In genomic region chr5:127385936-127386335, GRCh38 we compare ENCODE assay signal across 12 cellular contexts.
DNase-seq lines count a peak whose midpoint lies in the region; ATAC-seq and TF ChIP-seq lines count a peak whose summit lies in the region.
"Had no signal": no experiment of that assay in that cellular context is flagged by ENCODE, and none has a peak within 500 bp of the region (broad histone marks: within the 10 kb centered on the region; RNA-seq: fewer than 3 reads in every experiment).

No MANE protein-coding gene starts in this region.

- no TSS peak for BruUV-seq in MCF 10A (replicated peaks; lab: Mats Ljungman, UMichigan)
- no TSS peak for BruUV-seq in mammary epithelial cell (replicated peaks; lab: Mats Ljungman, UMichigan)

- H3K27ac ChIP-seq in mammary epithelial cell (ENCODE audit: insufficient read depth, low read depth, low read length): no peak overlapping the region

- H3K9ac ChIP-seq in mammary epithelial cell (ENCODE audit: insufficient read depth, low read length): no peak overlapping the region

- intact Hi-C loops in MCF 10A (cut with micrococcal nuclease) (no loop called here), mammary epithelial cell (cut with micrococcal nuclease) (no loop called here)

- H3K4me1 Mint-ChIP-seq in MCF 10A (ENCODE audit: insufficient read depth, unreplicated experiment): peaks cover 10% of the 10 kb centered on the region
- H3K4me1 Mint-ChIP-seq in chondrocyte (ENCODE audit: low read depth): peaks cover 28% of the 10 kb centered on the region

- H3K4me3 ChIP-seq in mammary epithelial cell (replicated peaks in 1 of 3; ENCODE audit: insufficient read depth in 1 of 3, low read depth in 2 of 3, low read length in 3 of 3) (no peak overlapping the region), LNCaP clone FGC (ENCODE audit: low read depth, low read length) (no peak overlapping the region)

- no peak for DNase-seq in MCF 10A (ENCODE audit: unreplicated experiment)
- DNase-seq in mammary epithelial cell: no peak
- DNase-seq in LNCaP clone FGC (ENCODE audit: low read depth): peak; percentile 88
- no peak for DNase-seq in chondrocyte (ENCODE audit: low spot score)
- DNase-seq in SK-N-DZ (ENCODE audit: low spot score): no peak
- DNase-seq: BE2C; Caco-2; CD8-positive, alpha-beta T cell had no signal

- H3K27me3 ChIP-seq in mammary epithelial cell (ENCODE audit: insufficient read depth, low read length): peaks cover 5% of the 10 kb centered on the region
- H3K27me3 ChIP-seq: BE2C had no signal

- H3K9me3 ChIP-seq in mammary epithelial cell (replicated peaks; ENCODE audit: insufficient read depth, low read length): no peaks in the 10 kb centered on the region
- H3K9me3 ChIP-seq: BE2C, Caco-2 had no signal

- dilution Hi-C loops in mammary epithelial cell (cut with HindIII; ENCODE audit: low sequenced_read_pairs): no loop called here

- no peaks in the 10 kb centered on the region for H3K79me2 ChIP-seq in mammary epithelial cell (ENCODE audit: insufficient read depth, low read length)

- no peaks in the 10 kb centered on the region for H4K20me1 ChIP-seq in mammary epithelial cell (ENCODE audit: insufficient read depth, low read length)

- H3K9me3 Mint-ChIP-seq in MCF 10A (ENCODE audit: unreplicated experiment) (no peaks in the 10 kb centered on the region), chondrocyte (ENCODE audit: low read depth) (peaks cover 4% of the 10 kb centered on the region)
- H3K9me3 Mint-ChIP-seq: CD8-positive, alpha-beta T cell had no signal

- POLR2A ChIA-PET in MCF 10A (lab: Yijun Ruan, JAX): interaction anchor here (0.7 kb wide), 1 partner anchor 32 kb away, joined by 3 read pairs; no protein-coding TSS in a partner anchor

- H3K4me3 Mint-ChIP-seq in MCF 10A (ENCODE audit: unreplicated experiment): no peak overlapping the region
- H3K4me3 Mint-ChIP-seq in chondrocyte (ENCODE audit: unreplicated experiment): no peak overlapping the region
- H3K4me3 Mint-ChIP-seq: CD14-positive monocyte; CD8-positive, alpha-beta T cell had no signal

- 79% methylated on average over 1 of the region's 1 CpG for WGBS in mammary epithelial cell (ENCODE audit: low coverage, missing lambda C conversion rate)

- ATAC-seq in GM21390 (IDR thresholded peaks at IDR 0.05; ENCODE audit: unreplicated experiment) (no peak), HG02759 (IDR thresholded peaks at IDR 0.05; ENCODE audit: unreplicated experiment) (no peak)
- ATAC-seq: CD8-positive, alpha-beta T cell; HCT116 had no signal

- peak overlapping the region; percentile 62 for H3K27ac Mint-ChIP-seq in MCF 10A (ENCODE audit: low read depth, unreplicated experiment)
- peak overlapping the region; percentile 61 for H3K27ac Mint-ChIP-seq in chondrocyte (ENCODE audit: unreplicated experiment)
- H3K27ac Mint-ChIP-seq: CD8-positive, alpha-beta T cell had no signal

- H3K27me3 Mint-ChIP-seq in MCF 10A (ENCODE audit: insufficient read depth, unreplicated experiment): no peaks in the 10 kb centered on the region
- H3K27me3 Mint-ChIP-seq in chondrocyte (ENCODE audit: low read depth): no peaks in the 10 kb centered on the region

- H3K4me2 ChIP-seq in mammary epithelial cell (ENCODE audit: insufficient read depth, low read depth, low read length): no peak overlapping the region

- H3K4me1 ChIP-seq in mammary epithelial cell (ENCODE audit: insufficient read depth, low read length): no peaks in the 10 kb centered on the region
- H3K4me1 ChIP-seq: BE2C, Caco-2 had no signal

- no peaks in the 10 kb centered on the region for H3K36me3 ChIP-seq in mammary epithelial cell (ENCODE audit: insufficient read depth, low read length)
- H3K36me3 ChIP-seq: BE2C had no signal

- TF ChIP-seq CTCF in MCF 10A (IDR thresholded peaks at IDR 0.05; ENCODE audit: unreplicated experiment) (no peak), mammary epithelial cell (conservative IDR thresholded peaks at IDR 0.05 in 1 of 2, IDR thresholded peaks at IDR 0.05 in 1 of 2; ENCODE audit: extremely low read depth in 1 of 2, insufficient read depth in 1 of 2, low read depth in 1 of 2, low read length in 2 of 2) (no peak), LNCaP clone FGC (IDR thresholded peaks at IDR 0.05; ENCODE audit: control insufficient read depth, extremely low read depth, insufficient read depth) (no peak), chondrocyte (IDR thresholded peaks at IDR 0.05) (no peak)

- H2AFZ ChIP-seq in mammary epithelial cell (ENCODE audit: low read depth, low read length): no peak overlapping the region

- H3K36me3 Mint-ChIP-seq in MCF 10A (ENCODE audit: insufficient read depth, unreplicated experiment) (peaks cover 4% of the 10 kb centered on the region), chondrocyte (ENCODE audit: low read depth) (peaks cover 1% of the 10 kb centered on the region)
- H3K36me3 Mint-ChIP-seq: CD14-positive monocyte; CD8-positive, alpha-beta T cell had no signal

- in situ Hi-C loops in mammary epithelial cell (cut with MboI; ENCODE audit: low sequenced_read_pairs in 2 of 2): no loop called here

- CTCF ChIA-PET in MCF 10A (lab: Yijun Ruan, JAX) (no interaction called here), mammary epithelial cell (lab: Charles Lee; ENCODE audit: low non-redundant PET) (no interaction called here)
